ENCODE assay signal across 1 cellular context in genomic region chr3:55185380-55185779, GRCh38.
TF ChIP-seq lines count a peak whose summit lies in the region.

No MANE protein-coding gene starts in this region.

TF ChIP-seq in SK-N-SH, 30 proteins besides CTCF, POLR2A, EP300 and RAD21 (continued from another document):
- TF ChIP-seq, protein P1, sequence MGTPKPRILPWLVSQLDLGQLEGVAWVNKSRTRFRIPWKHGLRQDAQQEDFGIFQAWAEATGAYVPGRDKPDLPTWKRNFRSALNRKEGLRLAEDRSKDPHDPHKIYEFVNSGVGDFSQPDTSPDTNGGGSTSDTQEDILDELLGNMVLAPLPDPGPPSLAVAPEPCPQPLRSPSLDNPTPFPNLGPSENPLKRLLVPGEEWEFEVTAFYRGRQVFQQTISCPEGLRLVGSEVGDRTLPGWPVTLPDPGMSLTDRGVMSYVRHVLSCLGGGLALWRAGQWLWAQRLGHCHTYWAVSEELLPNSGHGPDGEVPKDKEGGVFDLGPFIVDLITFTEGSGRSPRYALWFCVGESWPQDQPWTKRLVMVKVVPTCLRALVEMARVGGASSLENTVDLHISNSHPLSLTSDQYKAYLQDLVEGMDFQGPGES (IDR thresholded peaks at IDR 0.05; ENCODE audit: low read depth, low read length) = no peak
- TF ChIP-seq, protein P2, sequence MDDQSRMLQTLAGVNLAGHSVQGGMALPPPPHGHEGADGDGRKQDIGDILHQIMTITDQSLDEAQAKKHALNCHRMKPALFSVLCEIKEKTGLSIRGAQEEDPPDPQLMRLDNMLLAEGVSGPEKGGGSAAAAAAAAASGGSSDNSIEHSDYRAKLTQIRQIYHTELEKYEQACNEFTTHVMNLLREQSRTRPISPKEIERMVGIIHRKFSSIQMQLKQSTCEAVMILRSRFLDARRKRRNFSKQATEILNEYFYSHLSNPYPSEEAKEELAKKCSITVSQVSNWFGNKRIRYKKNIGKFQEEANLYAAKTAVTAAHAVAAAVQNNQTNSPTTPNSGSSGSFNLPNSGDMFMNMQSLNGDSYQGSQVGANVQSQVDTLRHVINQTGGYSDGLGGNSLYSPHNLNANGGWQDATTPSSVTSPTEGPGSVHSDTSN (IDR thresholded peaks at IDR 0.05) = no peak
- no peak for TF ChIP-seq CHD2 (IDR thresholded peaks at IDR 0.05; ENCODE audit: low read length, partially characterized antibody)
- no peak for TF ChIP-seq RFX5 (IDR thresholded peaks at IDR 0.05; ENCODE audit: low read length)
- TF ChIP-seq RCOR1 (IDR thresholded peaks at IDR 0.05; ENCODE audit: low read length) = no peak
- no peak for TF ChIP-seq NRF1 (IDR thresholded peaks at IDR 0.05; ENCODE audit: low read depth, low read length)
- TF ChIP-seq FOXM1 (IDR thresholded peaks at IDR 0.05; ENCODE audit: low read depth) = no peak
- TF ChIP-seq, protein P3, sequence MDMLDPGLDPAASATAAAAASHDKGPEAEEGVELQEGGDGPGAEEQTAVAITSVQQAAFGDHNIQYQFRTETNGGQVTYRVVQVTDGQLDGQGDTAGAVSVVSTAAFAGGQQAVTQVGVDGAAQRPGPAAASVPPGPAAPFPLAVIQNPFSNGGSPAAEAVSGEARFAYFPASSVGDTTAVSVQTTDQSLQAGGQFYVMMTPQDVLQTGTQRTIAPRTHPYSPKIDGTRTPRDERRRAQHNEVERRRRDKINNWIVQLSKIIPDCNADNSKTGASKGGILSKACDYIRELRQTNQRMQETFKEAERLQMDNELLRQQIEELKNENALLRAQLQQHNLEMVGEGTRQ (IDR thresholded peaks at IDR 0.05; ENCODE audit: borderline replicate concordance, low read depth, low read length) = no peak
